Comparison of ENCODE assay signal across 2 cellular contexts in the genomic region with DNA sequence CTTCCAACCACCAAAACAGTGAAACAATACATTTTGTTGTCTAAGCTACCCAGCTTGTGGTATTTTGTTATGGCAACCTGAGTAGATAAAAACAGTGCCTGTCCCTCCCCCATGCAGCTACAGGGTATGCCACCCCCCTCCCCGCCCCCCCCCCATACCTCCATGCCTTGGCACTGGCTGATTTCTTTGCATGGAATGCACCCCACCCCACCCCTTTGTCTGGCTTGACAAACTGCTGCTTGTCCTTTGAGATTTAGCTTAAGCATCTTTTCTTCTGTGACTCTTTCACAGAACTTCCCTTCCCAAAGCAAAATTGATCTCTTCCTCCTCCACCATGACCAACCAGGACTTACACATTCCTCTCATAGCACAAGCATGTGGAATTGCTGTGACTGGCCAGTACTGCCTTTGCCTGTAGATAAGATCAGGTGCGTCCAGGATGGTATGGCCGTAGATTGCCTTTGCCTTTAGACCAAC.
TF ChIP-seq lines count a peak whose summit lies in the region.

No MANE protein-coding gene starts in this region.

TF ChIP-seq in SK-N-SH treated with all-trans-retinoic acid at 6 μM for 48 hours, 23 proteins besides CTCF, POLR2A, EP300 and RAD21 (continued from another document):
- TF ChIP-seq, protein P1, sequence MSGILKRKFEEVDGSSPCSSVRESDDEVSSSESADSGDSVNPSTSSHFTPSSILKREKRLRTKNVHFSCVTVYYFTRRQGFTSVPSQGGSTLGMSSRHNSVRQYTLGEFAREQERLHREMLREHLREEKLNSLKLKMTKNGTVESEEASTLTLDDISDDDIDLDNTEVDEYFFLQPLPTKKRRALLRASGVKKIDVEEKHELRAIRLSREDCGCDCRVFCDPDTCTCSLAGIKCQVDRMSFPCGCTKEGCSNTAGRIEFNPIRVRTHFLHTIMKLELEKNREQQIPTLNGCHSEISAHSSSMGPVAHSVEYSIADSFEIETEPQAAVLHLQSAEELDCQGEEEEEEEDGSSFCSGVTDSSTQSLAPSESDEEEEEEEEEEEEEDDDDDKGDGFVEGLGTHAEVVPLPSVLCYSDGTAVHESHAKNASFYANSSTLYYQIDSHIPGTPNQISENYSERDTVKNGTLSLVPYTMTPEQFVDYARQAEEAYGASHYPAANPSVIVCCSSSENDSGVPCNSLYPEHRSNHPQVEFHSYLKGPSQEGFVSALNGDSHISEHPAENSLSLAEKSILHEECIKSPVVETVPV (CRISPR knock-in tag; IDR thresholded peaks at IDR 0.05) = no peak
- TF ChIP-seq GLIS3 (CRISPR knock-in tag; IDR thresholded peaks at IDR 0.05) = no peak
- TF ChIP-seq, protein P2, sequence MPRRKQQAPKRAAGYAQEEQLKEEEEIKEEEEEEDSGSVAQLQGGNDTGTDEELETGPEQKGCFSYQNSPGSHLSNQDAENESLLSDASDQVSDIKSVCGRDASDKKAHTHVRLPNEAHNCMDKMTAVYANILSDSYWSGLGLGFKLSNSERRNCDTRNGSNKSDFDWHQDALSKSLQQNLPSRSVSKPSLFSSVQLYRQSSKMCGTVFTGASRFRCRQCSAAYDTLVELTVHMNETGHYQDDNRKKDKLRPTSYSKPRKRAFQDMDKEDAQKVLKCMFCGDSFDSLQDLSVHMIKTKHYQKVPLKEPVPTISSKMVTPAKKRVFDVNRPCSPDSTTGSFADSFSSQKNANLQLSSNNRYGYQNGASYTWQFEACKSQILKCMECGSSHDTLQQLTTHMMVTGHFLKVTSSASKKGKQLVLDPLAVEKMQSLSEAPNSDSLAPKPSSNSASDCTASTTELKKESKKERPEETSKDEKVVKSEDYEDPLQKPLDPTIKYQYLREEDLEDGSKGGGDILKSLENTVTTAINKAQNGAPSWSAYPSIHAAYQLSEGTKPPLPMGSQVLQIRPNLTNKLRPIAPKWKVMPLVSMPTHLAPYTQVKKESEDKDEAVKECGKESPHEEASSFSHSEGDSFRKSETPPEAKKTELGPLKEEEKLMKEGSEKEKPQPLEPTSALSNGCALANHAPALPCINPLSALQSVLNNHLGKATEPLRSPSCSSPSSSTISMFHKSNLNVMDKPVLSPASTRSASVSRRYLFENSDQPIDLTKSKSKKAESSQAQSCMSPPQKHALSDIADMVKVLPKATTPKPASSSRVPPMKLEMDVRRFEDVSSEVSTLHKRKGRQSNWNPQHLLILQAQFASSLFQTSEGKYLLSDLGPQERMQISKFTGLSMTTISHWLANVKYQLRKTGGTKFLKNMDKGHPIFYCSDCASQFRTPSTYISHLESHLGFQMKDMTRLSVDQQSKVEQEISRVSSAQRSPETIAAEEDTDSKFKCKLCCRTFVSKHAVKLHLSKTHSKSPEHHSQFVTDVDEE (CRISPR knock-in tag; IDR thresholded peaks at IDR 0.05) = no peak
TF ChIP-seq in SK-N-SH treated with all-trans-retinoic acid at 6 μM for 48 hours: peak in this region for 0.

TF ChIP-seq in SK-N-SH, 30 proteins besides CTCF, POLR2A, EP300 and RAD21 (continued from another document):
- TF ChIP-seq, protein P3, sequence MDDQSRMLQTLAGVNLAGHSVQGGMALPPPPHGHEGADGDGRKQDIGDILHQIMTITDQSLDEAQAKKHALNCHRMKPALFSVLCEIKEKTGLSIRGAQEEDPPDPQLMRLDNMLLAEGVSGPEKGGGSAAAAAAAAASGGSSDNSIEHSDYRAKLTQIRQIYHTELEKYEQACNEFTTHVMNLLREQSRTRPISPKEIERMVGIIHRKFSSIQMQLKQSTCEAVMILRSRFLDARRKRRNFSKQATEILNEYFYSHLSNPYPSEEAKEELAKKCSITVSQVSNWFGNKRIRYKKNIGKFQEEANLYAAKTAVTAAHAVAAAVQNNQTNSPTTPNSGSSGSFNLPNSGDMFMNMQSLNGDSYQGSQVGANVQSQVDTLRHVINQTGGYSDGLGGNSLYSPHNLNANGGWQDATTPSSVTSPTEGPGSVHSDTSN (IDR thresholded peaks at IDR 0.05) = no peak
- no peak for TF ChIP-seq FOXJ3 (CRISPR knock-in tag; IDR thresholded peaks at IDR 0.05)
- TF ChIP-seq FOXM1 (IDR thresholded peaks at IDR 0.05; ENCODE audit: low read depth) = no peak
- no peak for TF ChIP-seq IRF3 (IDR thresholded peaks at IDR 0.05; ENCODE audit: low read depth, low read length)
- no peak for TF ChIP-seq TCF12 (IDR thresholded peaks at IDR 0.05)
- TF ChIP-seq MXI1 (IDR thresholded peaks at IDR 0.05; ENCODE audit: low read depth, low read length) = no peak
- TF ChIP-seq ZBTB33 (IDR thresholded peaks at IDR 0.05; ENCODE audit: borderline replicate concordance, low read depth) = no peak
- TF ChIP-seq, protein P4, sequence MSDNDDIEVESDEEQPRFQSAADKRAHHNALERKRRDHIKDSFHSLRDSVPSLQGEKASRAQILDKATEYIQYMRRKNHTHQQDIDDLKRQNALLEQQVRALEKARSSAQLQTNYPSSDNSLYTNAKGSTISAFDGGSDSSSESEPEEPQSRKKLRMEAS (IDR thresholded peaks at IDR 0.05; ENCODE audit: low read depth) = no peak
- no peak for TF ChIP-seq TEAD4 (IDR thresholded peaks at IDR 0.05; ENCODE audit: borderline replicate concordance, insufficient read depth)
- TF ChIP-seq RCOR1 (IDR thresholded peaks at IDR 0.05; ENCODE audit: low read length) = no peak
- TF ChIP-seq CHD2 (IDR thresholded peaks at IDR 0.05; ENCODE audit: low read length, partially characterized antibody) = no peak
